In the genomic region with DNA sequence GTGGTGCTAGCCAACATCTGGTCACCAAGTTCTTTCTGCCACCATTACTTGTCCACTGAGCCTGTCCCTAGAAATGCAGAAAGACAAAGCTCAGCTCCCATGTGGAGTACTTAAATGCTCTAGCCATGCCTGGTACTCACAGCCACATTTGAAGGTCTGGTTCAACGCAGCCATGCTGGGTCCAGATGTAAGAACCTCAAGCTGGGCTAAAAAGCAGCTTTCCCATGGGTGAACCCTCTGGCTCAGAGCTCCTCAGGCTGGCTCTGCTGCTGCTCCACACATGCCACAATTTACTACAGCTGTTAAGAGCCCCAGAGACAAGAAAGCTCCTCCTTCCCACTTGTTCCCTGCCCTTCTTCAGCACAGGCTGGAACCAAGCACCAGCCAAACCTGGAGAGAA, we compare ENCODE assay signal across 26 cellular contexts.
A peak's percentile ranks its signal among the peaks of the same experiment; 100 is the strongest.
DNase-seq lines count a peak whose midpoint lies in the region; ATAC-seq, FAIRE-seq and TF ChIP-seq lines count a peak whose summit lies in the region.
"Had no signal": no experiment of that assay in that cellular context is flagged by ENCODE, and none has a peak within 500 bp of the region (broad histone marks: within the 10 kb centered on the region; RNA-seq: fewer than 3 reads in every experiment).

No MANE protein-coding gene starts in this region.

- H3K36me3 ChIP-seq in cardiac muscle cell (no peaks in the 10 kb centered on the region), aorta (ENCODE audit: control insufficient read depth in 1 of 2, insufficient read depth in 2 of 2, low read length in 1 of 2) (no peaks in the 10 kb centered on the region)
- H3K36me3 ChIP-seq in CD8-positive, alpha-beta memory T cell (ENCODE audit: insufficient read depth, low read length) = no peaks in the 10 kb centered on the region
- H3K36me3 ChIP-seq: left lung, ovary had no signal

- DNase-seq in GM04503 (ENCODE audit: low read depth) (peak; percentile 36), coronary artery (ENCODE audit: low spot score) (no peak), cardiac muscle cell (ENCODE audit: low read depth in 1 of 2, low spot score in 1 of 2) (no peak), posterior vena cava (ENCODE audit: low spot score) (peak; percentile 40), HTR-8/SVneo (ENCODE audit: insufficient read length, low spot score) (no peak), aorta (no peak)
- no peak for DNase-seq in CD8-positive, alpha-beta memory T cell
- DNase-seq: activated CD4-positive, alpha-beta T cell treated with anti-CD3 and anti-CD28 coated beads for 48 hours; activated naive CD4-positive, alpha-beta T cell treated with anti-CD3 and anti-CD28 coated beads, Interleukin-2, amount 50 U/mL, for 16 hours; activated T-cell treated with anti-CD3 and anti-CD28 coated beads, Interleukin-2, amount 50 U/mL, for 72 hours; anterior cingulate cortex; CD4-positive, alpha-beta memory T cell; cerebellar nuclear complex; erythroblast; GF-D8; left lung; midbrain; NCI-H2227 treated with DMSO at 0.1 percent for 48 hours; ovary; stimulated activated CD4-positive, alpha-beta T cell treated with anti-CD3 and anti-CD28 coated beads, Interleukin-15, amount 100 ng/mL, for 24 hours had no signal

- CTCF ChIA-PET in CD8-positive, alpha-beta memory T cell (lab: Charles Lee) = interaction anchor here (0.6 to 1.2 kb wide), 2 partner anchors 30 to 509 kb away, joined by 3 read pairs; no protein-coding TSS in a partner anchor

- no peaks in the 10 kb centered on the region for H3K9me3 Mint-ChIP-seq in CD8-positive, alpha-beta memory T cell
- H3K9me3 Mint-ChIP-seq: activated T-cell treated with anti-CD3 and anti-CD28 coated beads, Interleukin-2, amount 50 U/mL, for 72 hours; CD4-positive, alpha-beta memory T cell; natural killer cell treated with Interleukin-12 subunit alpha and Interleukin-12 subunit beta and Interleukin-15 and Interleukin-18, amount 100 ng/mL, for 72 hours had no signal

- H3K4me3 ChIP-seq in coronary artery (no peak overlapping the region), cardiac muscle cell (no peak overlapping the region), aorta (ENCODE audit: low read length in 2 of 2) (no peak overlapping the region)
- no peak overlapping the region for H3K4me3 ChIP-seq in CD8-positive, alpha-beta memory T cell (ENCODE audit: low read length)
- H3K4me3 ChIP-seq: GM12878, left lung, ovary had no signal

- H3K36me3 Mint-ChIP-seq in CD8-positive, alpha-beta memory T cell = peaks cover 0 to 5% (median 1%) of the 10 kb centered on the region in 3 donors
- H3K36me3 Mint-ChIP-seq: CD4-positive, alpha-beta memory T cell; natural killer cell treated with Interleukin-12 subunit alpha and Interleukin-12 subunit beta and Interleukin-15 and Interleukin-18, amount 100 ng/mL, for 72 hours had no signal

- H3K27ac ChIP-seq in coronary artery (peak overlapping the region; percentile 23 to 39), cardiac muscle cell (peak overlapping the region; percentile 2), aorta (ENCODE audit: low read depth in 1 of 2, low read length in 2 of 2) (peak overlapping the region in 1 of 2 donors; percentile 5)
- no peak overlapping the region for H3K27ac ChIP-seq in CD8-positive, alpha-beta memory T cell (ENCODE audit: low read depth, low read length)
- H3K27ac ChIP-seq: KMS-11, left lung, ovary had no signal

- WGBS in aorta, 2 donors = 16 to 33% methylated on average over 1 of the region's 1 CpG

- H3K27me3 ChIP-seq in cardiac muscle cell (no peaks in the 10 kb centered on the region), aorta (ENCODE audit: control insufficient read depth in 1 of 2, insufficient read depth in 2 of 2, low read length in 1 of 2) (no peaks in the 10 kb centered on the region)
- no peaks in the 10 kb centered on the region for H3K27me3 ChIP-seq in CD8-positive, alpha-beta memory T cell (ENCODE audit: insufficient read depth, low read length, poor library complexity, severe bottlenecking)
- H3K27me3 ChIP-seq: left lung, ovary had no signal

- peaks cover 64% of the 10 kb centered on the region for H3K4me1 ChIP-seq in cardiac muscle cell (ENCODE audit: low read depth)
- no peaks in the 10 kb centered on the region for H3K4me1 ChIP-seq in CD8-positive, alpha-beta memory T cell (ENCODE audit: insufficient read depth, low read length)
- H3K4me1 ChIP-seq in aorta (ENCODE audit: control insufficient read depth in 1 of 2, insufficient read depth in 2 of 2, low read length in 2 of 2) = no peaks in the 10 kb centered on the region

- POLR2A ChIA-PET in CD8-positive, alpha-beta memory T cell (lab: Charles Lee) = no interaction called here

- no peaks in the 10 kb centered on the region for H3K9me3 ChIP-seq in cardiac muscle cell (ENCODE audit: low read depth)
- no peaks in the 10 kb centered on the region for H3K9me3 ChIP-seq in CD8-positive, alpha-beta memory T cell (ENCODE audit: low read length)
- H3K9me3 ChIP-seq in aorta (ENCODE audit: control insufficient read depth, low read length) = no peaks in the 10 kb centered on the region
- H3K9me3 ChIP-seq: left lung, ovary had no signal

- intact Hi-C loops in posterior vena cava (cut with DNase I) (no loop called here), aorta (cut with DNase I) (no loop called here)

- H3K4me1 Mint-ChIP-seq in CD8-positive, alpha-beta memory T cell = no peaks in the 10 kb centered on the region
- H3K4me1 Mint-ChIP-seq: CD4-positive, alpha-beta memory T cell had no signal

- H3K27me3 Mint-ChIP-seq in CD8-positive, alpha-beta memory T cell = peaks cover 0 to 2% of the 10 kb centered on the region in 2 donors
- H3K27me3 Mint-ChIP-seq: CD4-positive, alpha-beta memory T cell; natural killer cell treated with Interleukin-12 subunit alpha and Interleukin-12 subunit beta and Interleukin-15 and Interleukin-18, amount 100 ng/mL, for 72 hours had no signal

- H3K4me3 Mint-ChIP-seq in CD8-positive, alpha-beta memory T cell = no peak overlapping the region
- H3K4me3 Mint-ChIP-seq: activated T-cell treated with anti-CD3 and anti-CD28 coated beads, Interleukin-2, amount 50 U/mL, for 72 hours; CD4-positive, alpha-beta memory T cell; natural killer cell treated with Interleukin-12 subunit alpha and Interleukin-12 subunit beta and Interleukin-15 and Interleukin-18, amount 100 ng/mL, for 72 hours had no signal

- ATAC-seq in GM21528 (IDR thresholded peaks at IDR 0.05; ENCODE audit: low FRiP score, unreplicated experiment) = no peak
- no peak for ATAC-seq in aorta (ENCODE audit: low FRiP score)
- ATAC-seq: activated T-cell treated with anti-CD3 and anti-CD28 coated beads, Interleukin-2, amount 50 U/mL, for 72 hours; GM12878; left lung; natural killer cell treated with Interleukin-12 subunit alpha and Interleukin-12 subunit beta and Interleukin-15 and Interleukin-18, amount 100 ng/mL, for 72 hours; sciatic nerve had no signal

- H3K27ac Mint-ChIP-seq in CD8-positive, alpha-beta memory T cell = peak overlapping the region in 2 of 8 donors; percentile 24 to 77
- H3K27ac Mint-ChIP-seq: activated T-cell treated with anti-CD3 and anti-CD28 coated beads, Interleukin-2, amount 50 U/mL, for 72 hours; CD4-positive, alpha-beta memory T cell; natural killer cell treated with Interleukin-12 subunit alpha and Interleukin-12 subunit beta and Interleukin-15 and Interleukin-18, amount 100 ng/mL, for 72 hours had no signal

- no peak for FAIRE-seq in HTR-8/SVneo (lab: Jason Lieb, UNC)
- FAIRE-seq: GM12878, urothelium cell line had no signal

- no peak for TF ChIP-seq CTCF in coronary artery (IDR thresholded peaks at IDR 0.05)
- no peak for TF ChIP-seq CTCF in cardiac muscle cell (IDR thresholded peaks at IDR 0.05; ENCODE audit: low read depth, low read length)

Comparison
In these comparisons a context has a peak if more than half of its experiments do, and no peak if none do; other contexts are left out.
1. DNase-seq: peak in GM04503 (single experiment) and posterior vena cava (single experiment); none in coronary artery (single experiment), cardiac muscle cell (0 of 2), HTR-8/SVneo (single experiment), CD8-positive, alpha-beta memory T cell (0 of 5) and aorta (0 of 2).